ENCODE assay signal across 22 cellular contexts in the genomic region with DNA sequence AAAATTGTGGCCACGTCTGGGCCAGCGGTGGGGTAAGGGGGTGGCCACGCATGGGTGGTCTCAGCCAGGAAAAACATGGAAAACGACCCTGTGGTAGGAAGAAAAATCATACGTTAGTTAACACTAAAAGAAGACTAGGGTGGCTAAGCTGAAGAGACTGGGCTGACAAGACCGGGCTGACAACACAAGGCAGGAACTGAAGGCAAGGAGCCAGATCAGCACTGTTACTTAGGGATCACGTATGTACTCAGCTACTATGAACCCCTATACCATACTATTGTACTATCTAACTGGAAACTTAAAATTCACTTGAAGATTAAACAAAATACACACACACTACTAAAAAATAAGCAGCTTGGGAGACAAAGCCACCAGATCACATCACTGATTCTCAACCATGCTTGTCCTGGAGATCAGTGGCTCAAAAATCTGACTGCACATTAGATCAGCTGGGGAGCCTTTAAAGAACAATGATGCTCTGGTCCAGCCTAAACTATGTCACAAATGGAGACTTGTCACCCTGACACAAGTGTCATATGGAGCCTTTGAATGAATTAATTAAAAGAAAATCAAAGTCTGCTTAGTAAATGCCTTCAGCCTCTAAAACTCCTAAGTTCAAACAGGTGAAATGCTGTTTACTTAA. TPM values are rescaled to one million over a fixed set of nuclear protein-coding genes. Genes with fewer than 3 reads are reported as not detected.
DNase-seq lines count a peak whose midpoint lies in the region; ATAC-seq and TF ChIP-seq lines count a peak whose summit lies in the region.
"Had no signal": no experiment of that assay in that cellular context is flagged by ENCODE, and none has a peak within 500 bp of the region (broad histone marks: within the 10 kb centered on the region; RNA-seq: fewer than 3 reads in every experiment).

No MANE protein-coding gene starts in this region.

- H3K36me3 ChIP-seq in left lung = no peaks in the 10 kb centered on the region
- H3K36me3 ChIP-seq: gastroesophageal sphincter, thyroid gland had no signal

- TF ChIP-seq CTCF in chondrocyte (IDR thresholded peaks at IDR 0.05) (no peak), left lung (IDR thresholded peaks at IDR 0.05) (no peak)

- no peaks in the 10 kb centered on the region for H3K27me3 Mint-ChIP-seq in activated naive CD8-positive, alpha-beta T cell treated with anti-CD3 and anti-CD28 coated beads, Interleukin-2, amount 50 U/mL, for 24 hours
- H3K27me3 Mint-ChIP-seq in activated naive CD8-positive, alpha-beta T cell treated with anti-CD3 and anti-CD28 coated beads for 36 hours = no peaks in the 10 kb centered on the region
- no peaks in the 10 kb centered on the region for H3K27me3 Mint-ChIP-seq in chondrocyte (ENCODE audit: low read depth)

- H3K27me3 ChIP-seq in left lung = no peaks in the 10 kb centered on the region
- H3K27me3 ChIP-seq: gastroesophageal sphincter, thyroid gland had no signal

- no peak for DNase-seq in activated naive CD8-positive, alpha-beta T cell treated with anti-CD3 and anti-CD28 coated beads, Interleukin-2, amount 50 U/mL, for 24 hours
- no peak for DNase-seq in activated naive CD8-positive, alpha-beta T cell treated with anti-CD3 and anti-CD28 coated beads for 36 hours
- DNase-seq in chondrocyte (ENCODE audit: low spot score) (no peak), left lung (no peak), superior temporal gyrus (ENCODE audit: extremely low spot score) (peak; percentile 71), Kasumi-1 (lab: John Stamatoyannopoulos, UW) (no peak)
- DNase-seq in central memory CD4-positive, alpha-beta T cell = no peak
- DNase-seq: activated CD4-positive, alpha-beta T cell treated with anti-CD3 and anti-CD28 coated beads, Interleukin-2, amount 50 U/mL, for 48 hours; activated naive CD4-positive, alpha-beta T cell; activated T-cell treated with anti-CD3 and anti-CD28 coated beads for 4 hours; DMS153; MM.1S; NCI-H1694; NK-92 treated with Interleukin-12 subunit alpha and Interleukin-12 subunit beta, amount 100 ng/mL, for 24 hours; stimulated activated CD8-positive, alpha-beta memory T cell treated with anti-CD3 and anti-CD28 coated beads, Interleukin-4, amount 100 ng/mL, for 48 hours had no signal

- H3K4me1 Mint-ChIP-seq in activated naive CD8-positive, alpha-beta T cell treated with anti-CD3 and anti-CD28 coated beads, Interleukin-2, amount 50 U/mL, for 24 hours = peaks cover 80% of the 10 kb centered on the region
- peaks cover 69% of the 10 kb centered on the region for H3K4me1 Mint-ChIP-seq in activated naive CD8-positive, alpha-beta T cell treated with anti-CD3 and anti-CD28 coated beads for 36 hours
- peaks cover 54% of the 10 kb centered on the region for H3K4me1 Mint-ChIP-seq in chondrocyte (ENCODE audit: low read depth)

- no peaks in the 10 kb centered on the region for H3K9me3 ChIP-seq in left lung
- H3K9me3 ChIP-seq: gastroesophageal sphincter, thyroid gland had no signal

- H3K9me3 Mint-ChIP-seq in activated naive CD8-positive, alpha-beta T cell treated with anti-CD3 and anti-CD28 coated beads, Interleukin-2, amount 50 U/mL, for 24 hours = no peaks in the 10 kb centered on the region
- no peaks in the 10 kb centered on the region for H3K9me3 Mint-ChIP-seq in activated naive CD8-positive, alpha-beta T cell treated with anti-CD3 and anti-CD28 coated beads for 36 hours
- H3K9me3 Mint-ChIP-seq in chondrocyte (ENCODE audit: low read depth) = no peaks in the 10 kb centered on the region

- H3K27ac ChIP-seq in left lung = no peak overlapping the region
- H3K27ac ChIP-seq: C4-2B, coronary artery, epithelial cell of prostate, gastroesophageal sphincter, skin epidermis, thyroid gland had no signal

- intact Hi-C loops in left lung (cut with DNase I) = no loop called here

- no peak overlapping the region for H3K4me3 Mint-ChIP-seq in activated naive CD8-positive, alpha-beta T cell treated with anti-CD3 and anti-CD28 coated beads, Interleukin-2, amount 50 U/mL, for 24 hours
- H3K4me3 Mint-ChIP-seq in activated naive CD8-positive, alpha-beta T cell treated with anti-CD3 and anti-CD28 coated beads for 36 hours = no peak overlapping the region
- no peak overlapping the region for H3K4me3 Mint-ChIP-seq in chondrocyte (ENCODE audit: unreplicated experiment)

- no peak overlapping the region for H3K4me3 ChIP-seq in left lung
- H3K4me3 ChIP-seq: coronary artery, gastroesophageal sphincter, skin epidermis, thyroid gland had no signal

- peaks cover 0 to 69% of the 10 kb centered on the region in 2 donors for H3K4me1 ChIP-seq in left lung

- peaks cover 24% of the 10 kb centered on the region for H3K36me3 Mint-ChIP-seq in activated naive CD8-positive, alpha-beta T cell treated with anti-CD3 and anti-CD28 coated beads, Interleukin-2, amount 50 U/mL, for 24 hours (ENCODE audit: low read depth)
- H3K36me3 Mint-ChIP-seq in activated naive CD8-positive, alpha-beta T cell treated with anti-CD3 and anti-CD28 coated beads for 36 hours = peaks cover 14% of the 10 kb centered on the region
- no peaks in the 10 kb centered on the region for H3K36me3 Mint-ChIP-seq in chondrocyte (ENCODE audit: low read depth)

- ATAC-seq in activated naive CD8-positive, alpha-beta T cell treated with anti-CD3 and anti-CD28 coated beads, Interleukin-2, amount 50 U/mL, for 24 hours = no peak
- ATAC-seq in left lung = peak; percentile 49
- no peak for ATAC-seq in GM21723 (IDR thresholded peaks at IDR 0.05; ENCODE audit: unreplicated experiment)
- ATAC-seq: gastroesophageal sphincter had no signal

- H3K27ac Mint-ChIP-seq in activated naive CD8-positive, alpha-beta T cell treated with anti-CD3 and anti-CD28 coated beads, Interleukin-2, amount 50 U/mL, for 24 hours = peak overlapping the region; percentile 9
- H3K27ac Mint-ChIP-seq in activated naive CD8-positive, alpha-beta T cell treated with anti-CD3 and anti-CD28 coated beads for 36 hours = no peak overlapping the region
- peak overlapping the region; percentile 39 for H3K27ac Mint-ChIP-seq in chondrocyte (ENCODE audit: unreplicated experiment)

RNA-seq across cellular contexts. Expression of gene RYBP, which starts 40.4 kb away (rescaled TPM):
- total RNA-seq in activated naive CD8-positive, alpha-beta T cell treated with anti-CD3 and anti-CD28 coated beads for 36 hours = 10 to 100 TPM; 16.3 to 16.4 TPM
- total RNA-seq in chondrocyte (18.6 to 22.6 TPM (median 22.0 TPM) in 3 replicates), left lung (10 to 100 TPM; 15.2 to 17.6 TPM)
